ENCODE assay signal across 1 cellular context in the genomic region with DNA sequence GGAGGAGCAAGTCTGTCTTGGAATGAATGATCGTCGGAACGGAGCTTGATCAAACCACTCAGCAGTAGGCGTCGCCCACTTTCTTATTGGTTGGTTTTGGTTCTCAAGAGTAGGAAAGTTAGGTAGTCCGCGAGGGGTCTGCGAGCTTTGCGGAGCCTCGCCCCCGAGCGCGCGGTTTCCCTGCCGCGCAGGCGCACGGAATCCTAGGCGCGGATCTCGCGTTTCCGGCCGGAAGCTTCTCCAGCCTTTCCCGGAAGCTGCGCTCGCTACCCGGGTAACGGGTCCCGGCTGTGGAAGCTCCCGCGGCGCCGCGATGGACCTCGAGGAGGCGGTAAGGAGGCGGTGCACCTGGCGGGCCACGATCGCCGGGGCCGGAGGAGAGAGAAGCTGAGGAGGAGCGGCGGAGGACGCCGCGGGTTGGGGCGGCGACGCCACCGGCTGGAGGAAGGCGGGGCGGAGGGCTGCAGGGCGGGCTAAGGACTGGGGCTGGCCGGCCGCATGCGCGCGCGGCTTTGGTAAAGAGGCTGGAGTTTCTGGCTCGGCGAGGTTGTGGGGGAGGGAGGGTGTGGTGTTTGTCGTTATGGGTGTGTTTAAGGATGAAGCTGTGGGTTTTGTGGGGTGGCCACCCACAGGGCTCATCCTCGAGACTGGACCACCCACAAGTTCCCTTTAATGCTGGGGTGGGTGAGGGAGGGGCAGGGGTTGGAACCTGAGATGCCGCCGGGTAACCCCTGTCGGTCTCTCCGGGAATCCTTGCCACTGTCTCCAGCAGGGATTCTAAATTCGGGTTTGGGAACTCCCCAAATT.
A peak's percentile ranks its signal among the peaks of the same experiment; 100 is the strongest.
TF ChIP-seq lines count a peak whose summit lies in the region.

TAF1B (plus strand) TSS at position 246 of the 807 bp plus-strand sequence; CDS start at position 314, 68 bp downstream.

TF ChIP-seq in HepG2, 621 proteins besides CTCF, POLR2A, EP300 and RAD21 (continued from another document and continues in another):
- TF ChIP-seq ATRX (CRISPR knock-in tag; IDR thresholded peaks at IDR 0.05; ENCODE audit: borderline replicate concordance) = no peak
- TF ChIP-seq ZNF841 (CRISPR knock-in tag; IDR thresholded peaks at IDR 0.05; ENCODE audit: borderline replicate concordance) = no peak
- no peak for TF ChIP-seq NCOA5 (CRISPR knock-in tag; IDR thresholded peaks at IDR 0.05)
- no peak for TF ChIP-seq PLRG1 (conservative IDR thresholded peaks at IDR 0.05)
- TF ChIP-seq ZNF317 (CRISPR knock-in tag; IDR thresholded peaks at IDR 0.05) = peak; percentile 84
- peak; percentile 94 for TF ChIP-seq ZSCAN31 (CRISPR knock-in tag; IDR thresholded peaks at IDR 0.05; ENCODE audit: low read depth)
- TF ChIP-seq NFIC (IDR thresholded peaks at IDR 0.05; ENCODE audit: low read length) = no peak
- TF ChIP-seq, protein P1, sequence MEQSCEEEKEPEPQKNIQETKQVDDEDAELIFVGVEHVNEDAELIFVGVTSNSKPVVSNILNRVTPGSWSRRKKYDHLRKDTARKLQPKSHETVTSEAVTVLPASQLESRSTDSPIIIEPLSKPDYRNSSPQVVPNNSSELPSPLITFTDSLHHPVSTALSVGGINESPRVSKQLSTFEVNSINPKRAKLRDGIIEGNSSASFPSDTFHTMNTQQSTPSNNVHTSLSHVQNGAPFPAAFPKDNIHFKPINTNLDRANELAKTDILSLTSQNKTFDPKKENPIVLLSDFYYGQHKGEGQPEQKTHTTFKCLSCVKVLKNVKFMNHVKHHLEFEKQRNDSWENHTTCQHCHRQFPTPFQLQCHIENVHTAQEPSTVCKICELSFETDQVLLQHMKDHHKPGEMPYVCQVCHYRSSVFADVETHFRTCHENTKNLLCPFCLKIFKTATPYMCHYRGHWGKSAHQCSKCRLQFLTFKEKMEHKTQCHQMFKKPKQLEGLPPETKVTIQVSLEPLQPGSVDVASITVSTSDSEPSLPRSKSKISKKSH (CRISPR knock-in tag; IDR thresholded peaks at IDR 0.05; ENCODE audit: borderline replicate concordance) = peak; percentile 79; the same call in 1 of the 2 replicates
- peak; percentile 97 for TF ChIP-seq MXD3 (CRISPR knock-in tag; IDR thresholded peaks at IDR 0.05)
- TF ChIP-seq ATM (IDR thresholded peaks at IDR 0.05; ENCODE audit: borderline replicate concordance) = no peak
- peak; percentile 97 for TF ChIP-seq IKZF4 (CRISPR knock-in tag; IDR thresholded peaks at IDR 0.05; ENCODE audit: borderline replicate concordance, low read depth, not compliant biosample characterization)
- no peak for TF ChIP-seq ZNF713 (CRISPR knock-in tag; IDR thresholded peaks at IDR 0.05)
- peak; percentile 95 for TF ChIP-seq SRSF1 (optimal IDR thresholded peaks at IDR 0.05; ENCODE audit: low read depth, low read length)
- TF ChIP-seq ZNF816 (CRISPR knock-in tag; IDR thresholded peaks at IDR 0.05; ENCODE audit: borderline replicate concordance) = no peak; the same call in 1 of the 2 replicates
- peak; percentile 80 for TF ChIP-seq ZFX (CRISPR knock-in tag; IDR thresholded peaks at IDR 0.05; ENCODE audit: low read depth)
- peak; percentile 92 for TF ChIP-seq REPIN1 (CRISPR knock-in tag; IDR thresholded peaks at IDR 0.05; ENCODE audit: borderline replicate concordance, low read depth)
- TF ChIP-seq, protein P2, sequence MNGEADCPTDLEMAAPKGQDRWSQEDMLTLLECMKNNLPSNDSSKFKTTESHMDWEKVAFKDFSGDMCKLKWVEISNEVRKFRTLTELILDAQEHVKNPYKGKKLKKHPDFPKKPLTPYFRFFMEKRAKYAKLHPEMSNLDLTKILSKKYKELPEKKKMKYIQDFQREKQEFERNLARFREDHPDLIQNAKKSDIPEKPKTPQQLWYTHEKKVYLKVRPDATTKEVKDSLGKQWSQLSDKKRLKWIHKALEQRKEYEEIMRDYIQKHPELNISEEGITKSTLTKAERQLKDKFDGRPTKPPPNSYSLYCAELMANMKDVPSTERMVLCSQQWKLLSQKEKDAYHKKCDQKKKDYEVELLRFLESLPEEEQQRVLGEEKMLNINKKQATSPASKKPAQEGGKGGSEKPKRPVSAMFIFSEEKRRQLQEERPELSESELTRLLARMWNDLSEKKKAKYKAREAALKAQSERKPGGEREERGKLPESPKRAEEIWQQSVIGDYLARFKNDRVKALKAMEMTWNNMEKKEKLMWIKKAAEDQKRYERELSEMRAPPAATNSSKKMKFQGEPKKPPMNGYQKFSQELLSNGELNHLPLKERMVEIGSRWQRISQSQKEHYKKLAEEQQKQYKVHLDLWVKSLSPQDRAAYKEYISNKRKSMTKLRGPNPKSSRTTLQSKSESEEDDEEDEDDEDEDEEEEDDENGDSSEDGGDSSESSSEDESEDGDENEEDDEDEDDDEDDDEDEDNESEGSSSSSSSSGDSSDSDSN (CRISPR knock-in tag; IDR thresholded peaks at IDR 0.05) = peak; percentile 96
- TF ChIP-seq SKIL (CRISPR knock-in tag; IDR thresholded peaks at IDR 0.05; ENCODE audit: borderline replicate concordance) = peak; percentile 65; the same call in 1 of the 2 replicates
- no peak for TF ChIP-seq SYNCRIP (IDR thresholded peaks at IDR 0.05; ENCODE audit: insufficient read depth, low read depth, low read length)
- TF ChIP-seq DMAP1 (CRISPR knock-in tag; IDR thresholded peaks at IDR 0.05) = peak; percentile 93
- TF ChIP-seq CBX1 (IDR thresholded peaks at IDR 0.05; ENCODE audit: low read depth) = peak; percentile 91
- peak; percentile 87 for TF ChIP-seq TP53 (CRISPR knock-in tag; conservative IDR thresholded peaks at IDR 0.05)
- peak; percentile 95 for TF ChIP-seq MYC (CRISPR knock-in tag; IDR thresholded peaks at IDR 0.05; ENCODE audit: borderline replicate concordance)
- peak; percentile 96 for TF ChIP-seq TOPORS (CRISPR knock-in tag; IDR thresholded peaks at IDR 0.05)
- peak; percentile 17; the same call in 1 of the 2 replicates for TF ChIP-seq NCOR1 (IDR thresholded peaks at IDR 0.05; ENCODE audit: borderline replicate concordance, low read length)
- peak; percentile 71; the same call in 1 of the 2 replicates for TF ChIP-seq MAF1 (CRISPR knock-in tag; IDR thresholded peaks at IDR 0.05; ENCODE audit: borderline replicate concordance)
- TF ChIP-seq ZEB1 (IDR thresholded peaks at IDR 0.05; ENCODE audit: insufficient replicate concordance, low read depth) = no peak
- TF ChIP-seq SNRNP70 (IDR thresholded peaks at IDR 0.05; ENCODE audit: low read depth, low read length) = no peak
- peak; percentile 91; the same call in 1 of the 2 replicates for TF ChIP-seq ZFP82 (CRISPR knock-in tag; IDR thresholded peaks at IDR 0.05; ENCODE audit: borderline replicate concordance)
- TF ChIP-seq ZFYVE20 (CRISPR knock-in tag; IDR thresholded peaks at IDR 0.05; ENCODE audit: borderline replicate concordance, low read depth) = no peak
- no peak for TF ChIP-seq MYNN (CRISPR knock-in tag; IDR thresholded peaks at IDR 0.05; ENCODE audit: low read depth)
- peak; percentile 96 for TF ChIP-seq KAT8 (CRISPR knock-in tag; IDR thresholded peaks at IDR 0.05)
- TF ChIP-seq ZNF251 (CRISPR knock-in tag; IDR thresholded peaks at IDR 0.05) = no peak
- TF ChIP-seq ZZZ3 (CRISPR knock-in tag; IDR thresholded peaks at IDR 0.05; ENCODE audit: borderline replicate concordance) = peak; percentile 32; the same call in 1 of the 2 replicates
- no peak for TF ChIP-seq RARG (CRISPR knock-in tag; IDR thresholded peaks at IDR 0.05; ENCODE audit: low read depth)
- no peak for TF ChIP-seq PRPF4 (IDR thresholded peaks at IDR 0.05; ENCODE audit: low read depth, low read length, poor library complexity, severe bottlenecking)
- TF ChIP-seq CAMTA2 (CRISPR knock-in tag; IDR thresholded peaks at IDR 0.05; ENCODE audit: borderline replicate concordance) = 0 out of 2 replicates have a peak, but pooled peaks have one; percentile 87
- peak; percentile 94 for TF ChIP-seq E2F1 (CRISPR knock-in tag; IDR thresholded peaks at IDR 0.05)
- TF ChIP-seq ZNF558 (CRISPR knock-in tag; IDR thresholded peaks at IDR 0.05; ENCODE audit: borderline replicate concordance) = peak; percentile 88; the same call in 1 of the 2 replicates
- TF ChIP-seq HNRNPLL (IDR thresholded peaks at IDR 0.05; ENCODE audit: low read depth, low read length, poor library complexity, severe bottlenecking) = peak; percentile 99
- no peak for TF ChIP-seq NONO (IDR thresholded peaks at IDR 0.05)
- peak; percentile 98 for TF ChIP-seq NONO (CRISPR knock-in tag; conservative IDR thresholded peaks at IDR 0.05)
- TF ChIP-seq ZMAT3 (CRISPR knock-in tag; conservative IDR thresholded peaks at IDR 0.05) = 0 out of 2 replicates have a peak, but pooled peaks have one; percentile 37
- TF ChIP-seq, protein P3, sequence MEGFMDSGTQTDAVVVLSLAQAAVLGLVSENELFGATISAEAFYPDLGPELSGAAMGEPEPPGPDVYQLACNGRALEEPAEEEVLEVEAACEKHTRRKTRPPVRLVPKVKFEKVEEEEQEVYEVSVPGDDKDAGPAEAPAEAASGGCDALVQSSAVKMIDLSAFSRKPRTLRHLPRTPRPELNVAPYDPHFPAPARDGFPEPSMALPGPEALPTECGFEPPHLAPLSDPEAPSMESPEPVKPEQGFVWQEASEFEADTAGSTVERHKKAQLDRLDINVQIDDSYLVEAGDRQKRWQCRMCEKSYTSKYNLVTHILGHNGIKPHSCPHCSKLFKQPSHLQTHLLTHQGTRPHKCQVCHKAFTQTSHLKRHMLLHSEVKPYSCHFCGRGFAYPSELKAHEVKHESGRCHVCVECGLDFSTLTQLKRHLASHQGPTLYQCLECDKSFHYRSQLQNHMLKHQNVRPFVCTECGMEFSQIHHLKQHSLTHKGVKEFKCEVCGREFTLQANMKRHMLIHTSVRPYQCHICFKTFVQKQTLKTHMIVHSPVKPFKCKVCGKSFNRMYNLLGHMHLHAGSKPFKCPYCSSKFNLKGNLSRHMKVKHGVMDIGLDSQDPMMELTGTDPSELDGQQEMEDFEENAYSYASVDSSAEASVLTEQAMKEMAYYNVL (CRISPR knock-in tag; IDR thresholded peaks at IDR 0.05; ENCODE audit: borderline replicate concordance) = peak; percentile 92
- TF ChIP-seq HDAC2 (CRISPR knock-in tag; IDR thresholded peaks at IDR 0.05) = peak; percentile 86
- no peak for TF ChIP-seq ZKSCAN1 (IDR thresholded peaks at IDR 0.05; ENCODE audit: low read length)
- TF ChIP-seq ZNF550 (CRISPR knock-in tag; IDR thresholded peaks at IDR 0.05; ENCODE audit: borderline replicate concordance) = peak; percentile 80; the same call in 1 of the 2 replicates
- TF ChIP-seq TFE3 (CRISPR knock-in tag; IDR thresholded peaks at IDR 0.05) = peak; percentile 48; the same call in 1 of the 2 replicates
- no peak for TF ChIP-seq ZNF672 (CRISPR knock-in tag; IDR thresholded peaks at IDR 0.05)
- peak; percentile 80; the same call in 1 of the 2 replicates for TF ChIP-seq KMT2A (CRISPR knock-in tag; IDR thresholded peaks at IDR 0.05)
- peak; percentile 76 for TF ChIP-seq ZSCAN9 (CRISPR knock-in tag; IDR thresholded peaks at IDR 0.05; ENCODE audit: borderline replicate concordance)
- no peak for TF ChIP-seq HOXA9 (CRISPR knock-in tag; IDR thresholded peaks at IDR 0.05; ENCODE audit: borderline replicate concordance)
- no peak for TF ChIP-seq ZNF24 (IDR thresholded peaks at IDR 0.05)
